ENCODE assay signal across 8 cellular contexts in the genomic region with DNA sequence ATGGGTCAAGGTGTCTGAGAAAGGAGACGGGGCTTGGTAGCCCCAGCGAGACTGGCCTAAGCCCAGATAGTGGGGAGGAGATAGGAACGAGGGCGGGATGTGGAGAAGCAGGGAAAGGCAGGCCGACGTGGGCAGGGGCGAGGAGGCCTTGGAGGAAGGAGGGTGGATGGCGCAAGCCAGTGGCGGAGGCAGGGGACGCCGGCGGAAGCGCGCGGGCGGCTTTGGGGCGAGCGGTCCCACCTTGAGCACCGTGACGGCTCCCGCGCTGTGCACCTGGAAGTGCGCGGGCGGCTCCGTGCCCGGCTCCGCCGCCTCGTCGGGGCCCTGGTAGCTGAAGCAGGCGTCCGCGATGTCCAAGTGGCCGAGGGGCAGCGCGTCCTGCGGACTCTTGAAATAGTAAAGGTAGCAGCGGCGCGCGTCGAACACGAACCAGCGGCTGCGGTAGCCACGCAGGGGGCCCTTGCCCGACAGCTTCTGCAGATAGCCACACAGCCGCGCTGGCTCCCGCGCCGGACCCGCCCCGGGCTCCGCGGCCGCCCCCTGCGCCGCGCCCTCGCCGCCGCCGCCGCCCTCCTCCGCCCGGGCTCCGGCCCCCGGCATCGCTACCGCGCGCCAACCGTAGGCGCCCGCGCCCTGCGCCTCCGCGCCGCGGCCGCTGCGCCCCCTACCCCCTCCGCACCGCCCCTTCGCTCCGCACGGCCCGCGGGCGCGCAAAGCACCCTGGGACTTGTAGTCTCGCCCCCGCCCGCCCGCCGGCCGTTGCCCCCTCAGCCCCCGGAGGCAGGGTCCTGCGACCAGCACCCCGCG. TPM values are rescaled to one million over a fixed set of nuclear protein-coding genes. Genes with fewer than 3 reads are reported as not detected.
A peak's percentile ranks its signal among the peaks of the same experiment; 100 is the strongest.
DNase-seq lines count a peak whose midpoint lies in the region; TF ChIP-seq lines count a peak whose summit lies in the region.

A gene (minus strand): TSS at position 659 of the 807 bp plus-strand sequence. CDS start 59 bp downstream, at position 600.

- H3K36me3 ChIP-seq in kidney epithelial cell (ENCODE audit: control insufficient read depth, insufficient read depth, low read length): no peaks in the 10 kb centered on the region

- peak within 1 kb of the TSS; percentile 83 for H3K27ac ChIP-seq in caudate nucleus (ENCODE audit: low read depth, low read length)

- peak; percentile 14 for TF ChIP-seq CTCF in GM12873 (IDR thresholded peaks at IDR 0.05; ENCODE audit: insufficient read depth, low read depth, low read length, missing control alignments)
- no peak for TF ChIP-seq CTCF in NB4 (IDR thresholded peaks at IDR 0.05; ENCODE audit: low read depth, low read length)
- no peak for TF ChIP-seq CTCF in kidney epithelial cell (IDR thresholded peaks at IDR 0.05; ENCODE audit: insufficient read depth, low read length, poor library complexity, severe bottlenecking)

- H3K4me3 ChIP-seq in NB4 (ENCODE audit: low read depth, low read length) (peak within 1 kb of the TSS; percentile 97), kidney epithelial cell (ENCODE audit: low read depth, low read length) (peak within 1 kb of the TSS; percentile 84)

- TF ChIP-seq POLR2A in NB4 (IDR thresholded peaks at IDR 0.05; ENCODE audit: extremely low read depth, insufficient read length): peak; percentile 23

- DNase-seq in HCEC 1CT: peak; percentile 43
- peak; percentile 87 for DNase-seq in NB4 (ENCODE audit: low read depth)
- DNase-seq in activated CD4-positive, CD25-positive, alpha-beta regulatory T cell (lab: John Stamatoyannopoulos, UW): peak; percentile 44 to 58 (median 50)
- DNase-seq in caudate nucleus (lab: John Stamatoyannopoulos, UW): peak in 48 of 61 donors; percentile 17 to 80 (median 50)
- DNase-seq in kidney epithelial cell (ENCODE audit: low read depth): no peak
- peak; percentile 82 for DNase-seq in stimulated activated CD4-positive, alpha-beta T cell treated with anti-CD3 and anti-CD28 coated beads, Interleukin-15, amount 100 ng/mL, for 24 hours
- DNase-seq in dedifferentiated amniotic fluid mesenchymal stem cell (ENCODE audit: extremely low spot score): no peak

- no peaks in the 10 kb centered on the region for H3K27me3 ChIP-seq in kidney epithelial cell (ENCODE audit: control insufficient read depth, insufficient read depth, low read length)

RNA-seq across cellular contexts. Expression of the gene that starts here (rescaled TPM):
- 29.0 and 30.9 TPM in 2 replicates for total RNA-seq in kidney epithelial cell

Comparison
In these comparisons a context has a peak if more than half of its experiments do, and no peak if none do; other contexts are left out.
1. DNase-seq: peak in HCEC 1CT (single experiment), NB4 (single experiment), activated CD4-positive, CD25-positive, alpha-beta regulatory T cell (4 of 4), caudate nucleus (48 of 61) and stimulated activated CD4-positive, alpha-beta T cell treated with anti-CD3 and anti-CD28 coated beads, Interleukin-15, amount 100 ng/mL, for 24 hours (single experiment); none in kidney epithelial cell (single experiment) and dedifferentiated amniotic fluid mesenchymal stem cell (single experiment).